23 cellular contexts compared by ENCODE assay signal in the genomic region with DNA sequence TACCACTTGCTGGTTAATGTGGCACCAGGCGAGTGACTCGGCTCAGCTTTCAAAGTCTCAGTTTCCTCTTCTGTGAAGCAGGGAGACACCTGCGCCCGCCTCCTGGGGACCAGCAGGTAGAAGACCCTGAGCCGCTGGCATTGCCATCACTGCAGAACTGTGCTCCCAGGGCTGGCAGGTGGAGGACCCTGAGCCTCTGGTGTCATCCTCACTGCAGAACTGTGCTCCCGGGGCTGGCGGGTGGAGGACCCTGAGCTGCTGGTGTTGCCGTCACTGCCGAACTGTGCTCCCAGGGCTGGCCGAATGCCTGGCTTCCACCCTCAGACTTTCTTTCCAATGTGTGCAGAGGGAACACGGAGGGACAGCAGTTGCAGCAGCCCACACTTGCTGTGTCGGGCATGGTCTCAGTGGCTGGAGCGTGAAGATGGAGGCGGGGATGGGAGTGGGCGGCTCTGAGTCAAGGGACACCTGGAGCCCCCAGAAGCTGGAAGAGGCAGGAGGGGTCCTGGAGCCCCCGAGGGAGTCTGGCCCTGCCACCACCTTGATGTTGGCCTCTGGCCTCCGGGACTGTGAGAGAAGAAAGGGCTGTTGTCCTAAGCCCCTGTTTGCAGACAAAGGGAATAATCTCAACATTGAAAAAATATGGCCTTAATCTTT.
DNase-seq lines count a peak whose midpoint lies in the region; ATAC-seq, FAIRE-seq and TF ChIP-seq lines count a peak whose summit lies in the region.
"Had no signal": no experiment of that assay in that cellular context is flagged by ENCODE, and none has a peak within 500 bp of the region (broad histone marks: within the 10 kb centered on the region; RNA-seq: fewer than 3 reads in every experiment).

No MANE protein-coding gene starts in this region.

- H3K9me3 ChIP-seq in Karpas-422 (ENCODE audit: low read length) = no peaks in the 10 kb centered on the region; the same call in 1 of the 2 replicates
- H3K9me3 ChIP-seq: ovary, suprapubic skin, uterus had no signal

- no peaks in the 10 kb centered on the region for H3K9me2 ChIP-seq in Karpas-422 (replicated peaks; ENCODE audit: insufficient read depth, low read length)

- H3K79me2 ChIP-seq in Karpas-422 (ENCODE audit: low read length) = peaks cover 11% of the 10 kb centered on the region

- peaks cover 4% of the 10 kb centered on the region; the same call in 1 of the 2 replicates for H3K4me1 ChIP-seq in Karpas-422 (ENCODE audit: low read length)
- H3K4me1 ChIP-seq: uterus had no signal

- H3K36me3 Mint-ChIP-seq in activated naive CD8-positive, alpha-beta T cell treated with anti-CD3 and anti-CD28 coated beads, Interleukin-2, amount 10 ng/mL, durations not matched to agents 7 days and 5 days = peaks cover 7% of the 10 kb centered on the region
- H3K36me3 Mint-ChIP-seq in activated naive CD8-positive, alpha-beta T cell treated with anti-CD3 and anti-CD28 coated beads for 36 hours = peaks cover 11% of the 10 kb centered on the region
- H3K36me3 Mint-ChIP-seq: IgD-negative memory B cell had no signal

- peaks cover 12% of the 10 kb centered on the region for H3K27me3 Mint-ChIP-seq in activated naive CD8-positive, alpha-beta T cell treated with anti-CD3 and anti-CD28 coated beads, Interleukin-2, amount 10 ng/mL, durations not matched to agents 7 days and 5 days
- peaks cover 7% of the 10 kb centered on the region for H3K27me3 Mint-ChIP-seq in activated naive CD8-positive, alpha-beta T cell treated with anti-CD3 and anti-CD28 coated beads for 36 hours
- H3K27me3 Mint-ChIP-seq: activated CD4-positive, alpha-beta memory T cell treated with anti-CD3 and anti-CD28 coated beads for 36 hours; activated T-cell treated with anti-CD3 and anti-CD28 coated beads, Interleukin-2, amount 50 U/mL, for 24 hours had no signal

- no peak overlapping the region for H2AFZ ChIP-seq in Karpas-422 (ENCODE audit: low read length)

- H3K9me3 Mint-ChIP-seq in activated naive CD8-positive, alpha-beta T cell treated with anti-CD3 and anti-CD28 coated beads, Interleukin-2, amount 10 ng/mL, durations not matched to agents 7 days and 5 days = no peaks in the 10 kb centered on the region
- no peaks in the 10 kb centered on the region for H3K9me3 Mint-ChIP-seq in activated naive CD8-positive, alpha-beta T cell treated with anti-CD3 and anti-CD28 coated beads for 36 hours
- H3K9me3 Mint-ChIP-seq: activated CD4-positive, alpha-beta memory T cell treated with anti-CD3 and anti-CD28 coated beads for 36 hours; activated T-cell treated with anti-CD3 and anti-CD28 coated beads, Interleukin-2, amount 50 U/mL, for 24 hours; IgD-negative memory B cell had no signal

- H3K9ac ChIP-seq in Karpas-422 (ENCODE audit: low read length) = no peak overlapping the region
- H3K9ac ChIP-seq: BLaER1 treated with 17β-estradiol and CSF1 and Interleukin-3, amounts not matched to agents 10 nM and 100 nM had no signal

- FAIRE-seq in D721Med (lab: Jason Lieb, UNC) = no peak
- FAIRE-seq: colon had no signal

- no peak for TF ChIP-seq CTCF in D721Med (IDR thresholded peaks at IDR 0.05; ENCODE audit: insufficient read depth, missing control alignments)

- H4K20me1 ChIP-seq in Karpas-422 (ENCODE audit: insufficient read depth, low read depth, low read length) = no peaks in the 10 kb centered on the region; the same call in 1 of the 2 replicates

- intact Hi-C loops in posterior cingulate gyrus (cut with DNase I) = loop anchor here (10.0 kb wide), 1 partner anchor 219 kb away; no protein-coding TSS in a partner anchor

- POLR2A ChIA-PET in activated naive CD8-positive, alpha-beta T cell treated with anti-CD3 and anti-CD28 coated beads, Interleukin-2, amount 10 ng/mL, durations not matched to agents 7 days and 5 days (lab: Charles Lee) = no interaction called here

- H3K4me1 Mint-ChIP-seq in activated naive CD8-positive, alpha-beta T cell treated with anti-CD3 and anti-CD28 coated beads, Interleukin-2, amount 10 ng/mL, durations not matched to agents 7 days and 5 days = peaks cover 1% of the 10 kb centered on the region
- H3K4me1 Mint-ChIP-seq in activated naive CD8-positive, alpha-beta T cell treated with anti-CD3 and anti-CD28 coated beads for 36 hours = peaks cover 3% of the 10 kb centered on the region

- no peak overlapping the region for H3K4me3 ChIP-seq in Karpas-422 (ENCODE audit: low read length)
- H3K4me3 ChIP-seq: BLaER1 treated with 17β-estradiol and CSF1 and Interleukin-3, amounts not matched to agents 10 nM and 100 nM; ovary; suprapubic skin; uterus had no signal

- TF ChIP-seq POLR2A in erythroblast (IDR thresholded peaks at IDR 0.05; ENCODE audit: low read length) = no peak

- no peak for DNase-seq in activated naive CD8-positive, alpha-beta T cell treated with anti-CD3 and anti-CD28 coated beads, Interleukin-2, amount 10 ng/mL, durations not matched to agents 7 days and 5 days
- no peak for DNase-seq in activated naive CD8-positive, alpha-beta T cell treated with anti-CD3 and anti-CD28 coated beads for 36 hours
- peak; percentile 41 for DNase-seq in Karpas-422
- peak; percentile 65 for DNase-seq in islet precursor cell
- DNase-seq in posterior cingulate gyrus = peak in 8 of 10 donors; percentile 78 to 97 (median 85)
- DNase-seq in glomerular visceral epithelial cell (ENCODE audit: extremely low spot score) = no peak
- no peak for DNase-seq in D721Med (ENCODE audit: insufficient read length, low spot score)
- DNase-seq in erythroblast (lab: John Stamatoyannopoulos, UW) = no peak
- DNase-seq: activated CD4-positive, alpha-beta memory T cell treated with anti-CD3 and anti-CD28 coated beads for 36 hours; activated naive CD4-positive, alpha-beta T cell treated with Interleukin-2 at 50 U/mL for 16 hours; activated T-cell treated with anti-CD3 and anti-CD28 coated beads, Interleukin-2, amount 50 U/mL, for 24 hours; EL; NCI-H2171; NCI-H526 treated with DMSO at 0.1 percent for 48 hours; uterus had no signal

- H3K27me3 ChIP-seq in Karpas-422 (ENCODE audit: low read length) = no peaks in the 10 kb centered on the region; the same call in 1 of the 2 replicates
- H3K27me3 ChIP-seq: ovary, suprapubic skin, uterus had no signal

- peak overlapping the region; percentile 30 for H3K27ac Mint-ChIP-seq in activated naive CD8-positive, alpha-beta T cell treated with anti-CD3 and anti-CD28 coated beads, Interleukin-2, amount 10 ng/mL, durations not matched to agents 7 days and 5 days
- no peak overlapping the region for H3K27ac Mint-ChIP-seq in activated naive CD8-positive, alpha-beta T cell treated with anti-CD3 and anti-CD28 coated beads for 36 hours
- H3K27ac Mint-ChIP-seq: activated CD4-positive, alpha-beta memory T cell treated with anti-CD3 and anti-CD28 coated beads for 36 hours; activated T-cell treated with anti-CD3 and anti-CD28 coated beads, Interleukin-2, amount 50 U/mL, for 24 hours had no signal

- H3K36me3 ChIP-seq in Karpas-422 (ENCODE audit: insufficient read depth, low read length) = no peaks in the 10 kb centered on the region
- H3K36me3 ChIP-seq: BLaER1 treated with 17β-estradiol and CSF1 and Interleukin-3, amounts not matched to agents 10 nM and 100 nM; ovary; suprapubic skin; uterus had no signal

- no peak overlapping the region for H3K27ac ChIP-seq in Karpas-422 (ENCODE audit: low read length)
- H3K27ac ChIP-seq: BLaER1 treated with 17β-estradiol and CSF1 and Interleukin-3, amounts not matched to agents 10 nM and 100 nM; ovary; suprapubic skin; uterus; VCaP had no signal

- no peak overlapping the region for H3K4me2 ChIP-seq in Karpas-422 (ENCODE audit: low read depth, low read length, poor library complexity, severe bottlenecking)

- ATAC-seq in activated naive CD8-positive, alpha-beta T cell treated with anti-CD3 and anti-CD28 coated beads, Interleukin-2, amount 10 ng/mL, durations not matched to agents 7 days and 5 days (ENCODE audit: low read depth) = no peak
- ATAC-seq: HCT116, sciatic nerve had no signal

- no peak overlapping the region for H3K4me3 Mint-ChIP-seq in activated naive CD8-positive, alpha-beta T cell treated with anti-CD3 and anti-CD28 coated beads, Interleukin-2, amount 10 ng/mL, durations not matched to agents 7 days and 5 days
- no peak overlapping the region for H3K4me3 Mint-ChIP-seq in activated naive CD8-positive, alpha-beta T cell treated with anti-CD3 and anti-CD28 coated beads for 36 hours
- H3K4me3 Mint-ChIP-seq: activated CD4-positive, alpha-beta memory T cell treated with anti-CD3 and anti-CD28 coated beads for 36 hours; activated T-cell treated with anti-CD3 and anti-CD28 coated beads, Interleukin-2, amount 50 U/mL, for 24 hours had no signal

Comparison
In these comparisons a context has a peak if more than half of its experiments do, and no peak if none do; other contexts are left out.
1. DNase-seq: peak in Karpas-422 (single experiment), islet precursor cell (single experiment) and posterior cingulate gyrus (8 of 10); none in activated naive CD8-positive, alpha-beta T cell treated with anti-CD3 and anti-CD28 coated beads, Interleukin-2, amount 10 ng/mL, durations not matched to agents 7 days and 5 days (single experiment), activated naive CD8-positive, alpha-beta T cell treated with anti-CD3 and anti-CD28 coated beads for 36 hours (single experiment), glomerular visceral epithelial cell (single experiment), D721Med (single experiment) and erythroblast (0 of 2).